In genomic region chr4:565614-566013, GRCh38 we compare ENCODE assay signal across 1 cellular context. TPM values are rescaled to one million over a fixed set of nuclear protein-coding genes. Genes with fewer than 3 reads are reported as not detected.
"Had no signal": no experiment of that assay in that cellular context is flagged by ENCODE, and none has a peak within 500 bp of the region (broad histone marks: within the 10 kb centered on the region; RNA-seq: fewer than 3 reads in every experiment).

No MANE protein-coding gene starts in this region.

RNA-seq across cellular contexts. Expression of gene TMEM271, which starts 10.5 kb away (rescaled TPM):
- total RNA-seq: GM12878 had no signal
